Comparison of ENCODE assay signal across 32 cellular contexts in genomic region chr3:139180489-139180888, GRCh38.
DNase-seq lines count a peak whose midpoint lies in the region; ATAC-seq, FAIRE-seq and TF ChIP-seq lines count a peak whose summit lies in the region.
"Had no signal": no experiment of that assay in that cellular context is flagged by ENCODE, and none has a peak within 500 bp of the region (broad histone marks: within the 10 kb centered on the region; RNA-seq: fewer than 3 reads in every experiment).

No MANE protein-coding gene starts in this region.

- H3K9ac ChIP-seq in HepG2 (ENCODE audit: insufficient read depth, low read depth, low read length) (no peak overlapping the region), HCT116 (ENCODE audit: low read length) (no peak overlapping the region), K562 (ENCODE audit: insufficient read depth in 1 of 2, low read depth in 2 of 2, low read length in 2 of 2) (no peak overlapping the region)
- H3K9ac ChIP-seq: BLaER1; BLaER1 treated with 17β-estradiol and CSF1 and Interleukin-3, amounts not matched to agents 10 nM and 100 nM had no signal

- CTCF ChIA-PET in HepG2 (lab: Yijun Ruan, JAX; ENCODE audit: low intra/inter-chr PET ratio, low total read pairs) (no interaction called here), HCT116 (lab: Charles Lee) (interaction anchor here (0.8 to 1.2 kb wide), 2 partner anchors 68 to 139 kb away, joined by 4 read pairs; no protein-coding TSS in a partner anchor), K562 (lab: Yijun Ruan, JAX; ENCODE audit: low intra/inter-chr PET ratio) (no interaction called here)

- no peaks in the 10 kb centered on the region for H3K9me1 ChIP-seq in K562 (ENCODE audit: control insufficient read depth, insufficient read depth, low read length)

- H3K4me1 ChIP-seq in HepG2 (ENCODE audit: insufficient read depth, low read length) = no peaks in the 10 kb centered on the region
- H3K4me1 ChIP-seq in right lobe of liver = no peaks in the 10 kb centered on the region
- H3K4me1 ChIP-seq in HCT116 (ENCODE audit: control insufficient read depth in 1 of 2, insufficient read depth in 2 of 2, low read length in 2 of 2) = no peaks in the 10 kb centered on the region
- H3K4me1 ChIP-seq in K562 (replicated peaks in 1 of 2; ENCODE audit: control insufficient read depth in 2 of 2, insufficient read depth in 2 of 2, low read length in 2 of 2) = no peaks in the 10 kb centered on the region
- H3K4me1 ChIP-seq: A549, BE2C, BLaER1, Caco-2 had no signal

- no TSS peak for BruUV-seq in HepG2 (replicated peaks; lab: Mats Ljungman, UMichigan)
- BruUV-seq in HCT116 (replicated peaks; lab: Mats Ljungman, UMichigan) = no TSS peak
- no TSS peak for BruUV-seq in K562 (replicated peaks; lab: Mats Ljungman, UMichigan)

- H3K27ac ChIP-seq in HepG2 (ENCODE audit: extremely low read length, insufficient read depth, low read length) (no peak overlapping the region), right lobe of liver (no peak overlapping the region), HCT116 (ENCODE audit: low read depth, low read length) (no peak overlapping the region), K562 (ENCODE audit: extremely low read depth, low read depth, low read length) (no peak overlapping the region)
- H3K27ac ChIP-seq: 22Rv1; A549; BLaER1; BLaER1 treated with 17β-estradiol and CSF1 and Interleukin-3, amounts not matched to agents 10 nM and 100 nM; C4-2B had no signal

- H4K20me1 ChIP-seq in HepG2 (ENCODE audit: insufficient read depth, low read length) (no peaks in the 10 kb centered on the region), HCT116 (ENCODE audit: insufficient read depth) (no peaks in the 10 kb centered on the region), K562 (replicated peaks; ENCODE audit: control insufficient read depth, insufficient read depth, low read length) (no peaks in the 10 kb centered on the region)
- H4K20me1 ChIP-seq: BLaER1; BLaER1 treated with 17β-estradiol and CSF1 and Interleukin-3, amounts not matched to agents 10 nM and 100 nM had no signal

- WGBS in HepG2 (ENCODE audit: low lambda C conversion rate) = 90% methylated on average over 2 of the region's 2 CpGs
- 96% methylated on average over 2 of the region's 2 CpGs for WGBS in right lobe of liver (ENCODE audit: insufficient coverage, low coverage, low lambda C conversion rate, missing lambda C conversion rate)
- 51% methylated on average over 2 of the region's 2 CpGs for WGBS in K562 (ENCODE audit: insufficient coverage, low coverage, missing lambda C conversion rate)

- in situ Hi-C loops in HepG2 (cut with HindIII; ENCODE audit: extremely low pct_ligation_motif_present, low pct_unique_long_range_greater_than_20kb) (no loop called here), K562 (cut with MboI) (no loop called here)

- no peak overlapping the region for H2AFZ ChIP-seq in HepG2 (ENCODE audit: low read length)
- no peak overlapping the region for H2AFZ ChIP-seq in HCT116 (ENCODE audit: low read depth, low read length, poor library complexity, severe bottlenecking)
- H2AFZ ChIP-seq in K562 (ENCODE audit: low read depth, low read length) = no peak overlapping the region

- H3K4me3 ChIP-seq in HepG2 (replicated peaks in 1 of 3; ENCODE audit: insufficient read depth in 1 of 3, low read depth in 2 of 3, low read length in 3 of 3) = no peak overlapping the region
- H3K4me3 ChIP-seq in right lobe of liver = no peak overlapping the region
- H3K4me3 ChIP-seq in HCT116 (replicated peaks in 1 of 2; ENCODE audit: low read depth in 1 of 2, low read length in 2 of 2) = no peak overlapping the region
- H3K4me3 ChIP-seq in K562 = no peak overlapping the region
- H3K4me3 ChIP-seq: A549; BLaER1; BLaER1 treated with 17β-estradiol and CSF1 and Interleukin-3, amounts not matched to agents 10 nM and 100 nM had no signal

- RAD21 ChIA-PET in HCT116 (lab: Charles Lee; ENCODE audit: low non-redundant PET in 1 of 2, low total read pairs in 2 of 2, uncharacterized antibody in 2 of 2, unreplicated experiment in 2 of 2) = no interaction called here

- H3K36me3 ChIP-seq in HepG2 (replicated peaks in 1 of 2; ENCODE audit: control insufficient read depth in 1 of 2, insufficient read depth in 2 of 2, low read length in 2 of 2) (no peaks in the 10 kb centered on the region), right lobe of liver (no peaks in the 10 kb centered on the region), HCT116 (ENCODE audit: control insufficient read depth in 1 of 2, insufficient read depth in 2 of 2, low read length in 2 of 2) (no peaks in the 10 kb centered on the region), K562 (ENCODE audit: control insufficient read depth, insufficient read depth, low read length) (no peaks in the 10 kb centered on the region)
- H3K36me3 ChIP-seq: BE2C; BLaER1; BLaER1 treated with 17β-estradiol and CSF1 and Interleukin-3, amounts not matched to agents 10 nM and 100 nM had no signal

- FAIRE-seq in HepG2 (lab: Jason Lieb, UNC) (no peak), K562 (lab: Jason Lieb, UNC) (no peak)
- FAIRE-seq: A549, D721Med had no signal

- TF ChIP-seq POLR2A in HepG2 (IDR thresholded peaks at IDR 0.05; ENCODE audit: insufficient read depth in 1 of 2, low read depth in 2 of 2, low read length in 2 of 2) (no peak), right lobe of liver (IDR thresholded peaks at IDR 0.05) (no peak), HCT116 (IDR thresholded peaks at IDR 0.05; ENCODE audit: borderline replicate concordance, extremely low read depth, insufficient read depth, insufficient read length) (no peak), K562 (conservative IDR thresholded peaks at IDR 0.05) (no peak)

- H3K9me3 ChIP-seq in HepG2 (ENCODE audit: low read length) (peaks cover 4% of the 10 kb centered on the region; the same call in 1 of the 2 replicates), right lobe of liver (peaks cover 0 to 6% (median 0%) of the 10 kb centered on the region in 4 donors), HCT116 (ENCODE audit: control insufficient read depth in 1 of 2, insufficient read depth in 1 of 2, low read depth in 1 of 2, low read length in 2 of 2) (no peaks in the 10 kb centered on the region; a peak in 1 of 4 replicates), K562 (replicated peaks; ENCODE audit: control insufficient read depth, insufficient read depth, low read depth, low read length) (no peaks in the 10 kb centered on the region)
- H3K9me3 ChIP-seq: A549, BE2C had no signal

- TF ChIP-seq EP300 in HepG2 (IDR thresholded peaks at IDR 0.05; ENCODE audit: low read depth in 2 of 2, low read length in 2 of 2) (no peak), HepG2 (CRISPR knock-in tag; IDR thresholded peaks at IDR 0.05; ENCODE audit: borderline replicate concordance) (no peak), K562 (IDR thresholded peaks at IDR 0.05; ENCODE audit: low read length) (no peak)

- no peak overlapping the region for H3K4me2 ChIP-seq in HepG2 (ENCODE audit: low read depth, low read length)
- H3K4me2 ChIP-seq in HCT116 (ENCODE audit: low read length) = no peak overlapping the region
- H3K4me2 ChIP-seq in K562 (ENCODE audit: insufficient read depth, low read length) = no peak overlapping the region
- H3K4me2 ChIP-seq: A549; BLaER1; BLaER1 treated with 17β-estradiol and CSF1 and Interleukin-3, amounts not matched to agents 10 nM and 100 nM had no signal

- POLR2A ChIA-PET in HepG2 (lab: Yijun Ruan, JAX) = no interaction called here
- POLR2A ChIA-PET in HCT116 (lab: Charles Lee) = no interaction called here
- POLR2A ChIA-PET in K562 (lab: Yijun Ruan, JAX) = interaction anchor here (0.9 kb wide), 2 partner anchors 8 to 73 kb away, joined by 3 read pairs; no protein-coding TSS in a partner anchor

- H3K79me2 ChIP-seq in HepG2 (ENCODE audit: insufficient read depth, low read length) (no peaks in the 10 kb centered on the region), HCT116 (ENCODE audit: insufficient read depth, low read length) (no peaks in the 10 kb centered on the region), K562 (ENCODE audit: control insufficient read depth, insufficient read depth, low read length) (no peaks in the 10 kb centered on the region)

- intact Hi-C loops in HepG2 (cut with micrococcal nuclease; ENCODE audit: unreplicated experiment) = no loop called here
- intact Hi-C loops in right lobe of liver (cut with DNase I) = no loop called here
- intact Hi-C loops in HCT116 (cut with micrococcal nuclease) = no loop called here
- intact Hi-C loops in K562 (cut with micrococcal nuclease) = no loop called here

- DNase-seq in HepG2 (ENCODE audit: low spot score) (no peak), right lobe of liver (no peak), HCT116 (ENCODE audit: low read depth, low spot score) (no peak), K562 (ENCODE audit: extremely low read depth in 1 of 4, low spot score in 3 of 4) (no peak), hypothalamus (lab: John Stamatoyannopoulos, UW) (no peak), DMS114 treated with DMSO at 0.1 percent for 48 hours (lab: John Stamatoyannopoulos, UW; ENCODE audit: unreplicated experiment) (no peak)
- DNase-seq: 8988T; ACHN; AML-193; BE2C; C1 segment of cervical spinal cord; Caco-2; Calu3; CD4-positive, alpha-beta memory T cell; CD4-positive, alpha-beta T cell; CD4-positive, CD25-positive, alpha-beta regulatory T cell; CD8-positive, alpha-beta memory T cell; CD8-positive, alpha-beta T cell; COR-L47; DMS 273 treated with DMSO at 0.1 percent for 48 hours; DMS153; DMS53; DMS79; DMS79 treated with DMSO at 0.1 percent for 48 hours; DND-41; EL had no signal

- H3K27me3 ChIP-seq in HepG2 (ENCODE audit: control insufficient read depth in 1 of 2, insufficient read depth in 2 of 2, low read length in 2 of 2) = no peaks in the 10 kb centered on the region
- H3K27me3 ChIP-seq in right lobe of liver = no peaks in the 10 kb centered on the region
- H3K27me3 ChIP-seq in HCT116 (ENCODE audit: insufficient read depth, low read length) = no peaks in the 10 kb centered on the region
- H3K27me3 ChIP-seq in K562 (ENCODE audit: control insufficient read depth in 2 of 2, insufficient read depth in 2 of 2, low read length in 2 of 2) = no peaks in the 10 kb centered on the region
- H3K27me3 ChIP-seq: BE2C; BLaER1; BLaER1 treated with 17β-estradiol and CSF1 and Interleukin-3, amounts not matched to agents 10 nM and 100 nM had no signal

- no peaks in the 10 kb centered on the region for H3K9me2 ChIP-seq in HCT116 (ENCODE audit: insufficient read depth)

- TF ChIP-seq CTCF in HepG2 (CRISPR knock-in tag; IDR thresholded peaks at IDR 0.05) (no peak), right lobe of liver (IDR thresholded peaks at IDR 0.05) (no peak), HCT116 (IDR thresholded peaks at IDR 0.05 in 2 of 3, conservative IDR thresholded peaks at IDR 0.05 in 1 of 3; ENCODE audit: borderline replicate concordance in 1 of 3, insufficient read depth in 1 of 3, low read depth in 2 of 3, low read length in 2 of 3) (no peak), K562 (IDR thresholded peaks at IDR 0.05 in 2 of 3, conservative IDR thresholded peaks at IDR 0.05 in 1 of 3; ENCODE audit: insufficient read depth in 2 of 3, low read depth in 1 of 3, low read length in 3 of 3) (no peak)

- TF ChIP-seq RAD21 in HepG2 (CRISPR knock-in tag; IDR thresholded peaks at IDR 0.05) = no peak
- no peak for TF ChIP-seq RAD21 in HCT116 (IDR thresholded peaks at IDR 0.05; ENCODE audit: low read depth)
- no peak for TF ChIP-seq RAD21 in K562 (CRISPR knock-in tag; conservative IDR thresholded peaks at IDR 0.05 in 1 of 2, IDR thresholded peaks at IDR 0.05 in 1 of 2)

- ATAC-seq in HepG2 (no peak), right lobe of liver (no peak), HCT116 (no peak), K562 (no peak)
- ATAC-seq: A549; CD8-positive, alpha-beta T cell had no signal

Comparison
In these comparisons a context has a peak if more than half of its experiments do, and no peak if none do; other contexts are left out.
1. Of the 241 proteins assayed by ChIP-seq in both HepG2 and K562: peak only in HepG2: none; only in K562: ZNF280B; in both: none; in neither: 239; mixed calls (peak in some experiments, not most) for 1.